27 cellular contexts compared by ENCODE assay signal in the genomic region with DNA sequence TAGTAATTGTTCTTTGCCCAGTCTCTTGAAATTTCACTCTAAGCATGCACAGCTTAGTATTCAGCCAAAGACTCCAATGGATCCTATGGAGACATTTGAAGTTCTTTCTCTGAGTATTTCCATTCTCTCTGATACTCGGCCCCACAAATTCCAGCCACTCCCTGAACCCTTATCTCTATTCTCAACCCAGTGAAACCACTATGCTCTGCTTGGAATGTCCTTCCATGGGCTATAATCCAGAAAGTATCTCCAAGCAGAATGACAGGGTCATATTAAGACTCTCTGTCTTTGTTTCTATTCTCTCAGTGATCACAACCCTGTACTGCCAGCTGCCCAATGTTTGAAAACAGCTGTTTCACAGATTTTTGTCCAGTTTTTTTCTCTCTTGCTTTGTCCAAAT. TPM values are rescaled to one million over a fixed set of nuclear protein-coding genes. Genes with fewer than 3 reads are reported as not detected.
DNase-seq lines count a peak whose midpoint lies in the region; ATAC-seq and TF ChIP-seq lines count a peak whose summit lies in the region.
"Had no signal": no experiment of that assay in that cellular context is flagged by ENCODE, and none has a peak within 500 bp of the region (broad histone marks: within the 10 kb centered on the region; RNA-seq: fewer than 3 reads in every experiment).

No MANE protein-coding gene starts in this region.

- TF ChIP-seq CTCF in VCaP (conservative IDR thresholded peaks at IDR 0.05): no peak
- no peak for TF ChIP-seq CTCF in choroid plexus epithelial cell (conservative IDR thresholded peaks at IDR 0.05; ENCODE audit: low read depth, low read length)
- no peak for TF ChIP-seq CTCF in progenitor cell of endocrine pancreas (IDR thresholded peaks at IDR 0.05; ENCODE audit: unreplicated experiment)
- no peak for TF ChIP-seq CTCF in endothelial cell (IDR thresholded peaks at IDR 0.05; ENCODE audit: unreplicated experiment)

- peak; percentile 56 for ATAC-seq in left colon
- ATAC-seq: left lobe of liver; right lobe of liver; stimulated activated memory B cell treated with anti-CD40 and anti-IgM and Interleukin-4, amounts not matched to agents 10 μg/mL and 1 μg/mL and 100 μg/mL, for 72 hours; T-cell had no signal

- no peaks in the 10 kb centered on the region for H3K27me3 Mint-ChIP-seq in progenitor cell of endocrine pancreas
- no peaks in the 10 kb centered on the region for H3K27me3 Mint-ChIP-seq in endothelial cell (ENCODE audit: unreplicated experiment)
- H3K27me3 Mint-ChIP-seq: dendritic cell treated with granulocyte-macrophage colony-stimulating factor and Interleukin-4, amounts not matched to agents 40 ng/mL and 50 ng/mL, for 4 days; stimulated activated memory B cell treated with anti-CD40 and anti-IgM and Interleukin-4, amounts not matched to agents 10 μg/mL and 1 μg/mL and 100 μg/mL, for 72 hours; T-cell had no signal

- H3K27ac Mint-ChIP-seq in progenitor cell of endocrine pancreas (peak overlapping the region; percentile 2), endothelial cell (ENCODE audit: unreplicated experiment) (no peak overlapping the region)
- H3K27ac Mint-ChIP-seq: activated naive CD4-positive, alpha-beta T cell treated with anti-CD3 and anti-CD28 coated beads for 36 hours; activated T-helper 1 cell treated with anti-CD3 and anti-CD28 coated beads, Interleukin-12 subunit alpha, Interleukin-12 subunit beta, Interleukin-2, Interleukin-4 antibody, amounts not matched to agents 30 ng/mL and 10 ng/mL and 1 ng/mL, durations not matched to agents 14 hours and 24 hours and 36 hours; dendritic cell treated with granulocyte-macrophage colony-stimulating factor and Interleukin-4, amounts not matched to agents 40 ng/mL and 50 ng/mL, for 4 days; nephron progenitor cell; stimulated activated memory B cell treated with anti-CD40 and anti-IgM and Interleukin-4, amounts not matched to agents 10 μg/mL and 1 μg/mL and 100 μg/mL, for 72 hours; T-cell had no signal

- intact Hi-C loops in left colon (cut with DNase I, micrococcal nuclease): no loop called here

- H3K9me3 Mint-ChIP-seq in progenitor cell of endocrine pancreas (ENCODE audit: low read depth) (peaks cover 45% of the 10 kb centered on the region), endothelial cell (ENCODE audit: unreplicated experiment) (no peaks in the 10 kb centered on the region)
- H3K9me3 Mint-ChIP-seq: stimulated activated memory B cell treated with anti-CD40 and anti-IgM and Interleukin-4, amounts not matched to agents 10 μg/mL and 1 μg/mL and 100 μg/mL, for 72 hours had no signal

- DNase-seq in choroid plexus epithelial cell (ENCODE audit: low read depth) (peak; percentile 10), left colon (no peak), progenitor cell of endocrine pancreas (ENCODE audit: low spot score, unreplicated experiment) (no peak), NCI-H1092 treated with DMSO at 0.1 percent for 48 hours (lab: John Stamatoyannopoulos, UW) (no peak), NCI-H510A (lab: John Stamatoyannopoulos, UW) (no peak), endothelial cell (ENCODE audit: low spot score) (no peak)
- DNase-seq: activated CD4-positive, CD25-positive, alpha-beta regulatory T cell; activated naive CD4-positive, alpha-beta T cell treated with anti-CD3 and anti-CD28 coated beads for 36 hours; amygdala; GDM1; H7; NCI-H1105; NCI-H187 treated with DMSO at 0.1 percent for 48 hours; NCI-H748 treated with DMSO at 0.1 percent for 48 hours; nephron progenitor cell; right lobe of liver; stimulated activated CD4-positive, alpha-beta T cell treated with anti-CD3 and anti-CD28 coated beads, Interleukin-4, amount 100 ng/mL, for 4 hours; substantia nigra; T-cell had no signal

- no peak overlapping the region for H3K4me3 ChIP-seq in choroid plexus epithelial cell (ENCODE audit: low read depth, low read length)
- H3K4me3 ChIP-seq: cardiac muscle cell, right lobe of liver had no signal

- H3K4me1 Mint-ChIP-seq in progenitor cell of endocrine pancreas (ENCODE audit: low read depth) (no peaks in the 10 kb centered on the region), endothelial cell (ENCODE audit: unreplicated experiment) (no peaks in the 10 kb centered on the region)
- H3K4me1 Mint-ChIP-seq: nephron progenitor cell; stimulated activated memory B cell treated with anti-CD40 and anti-IgM and Interleukin-4, amounts not matched to agents 10 μg/mL and 1 μg/mL and 100 μg/mL, for 72 hours had no signal

- H3K4me3 Mint-ChIP-seq in progenitor cell of endocrine pancreas (ENCODE audit: low read depth): no peak overlapping the region
- no peak overlapping the region for H3K4me3 Mint-ChIP-seq in endothelial cell (ENCODE audit: unreplicated experiment)
- H3K4me3 Mint-ChIP-seq: activated naive CD4-positive, alpha-beta T cell treated with anti-CD3 and anti-CD28 coated beads for 36 hours; activated T-helper 1 cell treated with anti-CD3 and anti-CD28 coated beads, Interleukin-12 subunit alpha, Interleukin-12 subunit beta, Interleukin-2, Interleukin-4 antibody, amounts not matched to agents 30 ng/mL and 10 ng/mL and 1 ng/mL, durations not matched to agents 14 hours and 24 hours and 36 hours; dendritic cell treated with granulocyte-macrophage colony-stimulating factor and Interleukin-4, amounts not matched to agents 40 ng/mL and 50 ng/mL, for 4 days; nephron progenitor cell; stimulated activated memory B cell treated with anti-CD40 and anti-IgM and Interleukin-4, amounts not matched to agents 10 μg/mL and 1 μg/mL and 100 μg/mL, for 72 hours; T-cell had no signal

- H3K27ac ChIP-seq in VCaP: peak overlapping the region; percentile 8; the same call in 1 of the 2 replicates
- H3K27ac ChIP-seq: C4-2B, cardiac muscle cell, parathyroid adenoma, right lobe of liver had no signal

- H3K36me3 Mint-ChIP-seq in progenitor cell of endocrine pancreas (ENCODE audit: insufficient read depth) (peaks cover 69% of the 10 kb centered on the region), endothelial cell (ENCODE audit: low read depth, unreplicated experiment) (peaks cover 30% of the 10 kb centered on the region)

RNA-seq across cellular contexts. Expression of gene CHMP3, which starts 22.0 kb away (rescaled TPM):
- 100 to 1,000 TPM; 173 to 190 TPM for total RNA-seq in left colon
- 91.2 and 94.1 TPM in 2 replicates for total RNA-seq in progenitor cell of endocrine pancreas
- total RNA-seq in endothelial cell (ENCODE audit: unreplicated experiment): 70.5 TPM
